ENCODE assay signal across 30 cellular contexts in genomic region chr9:82988488-82988887, GRCh38.
"Had no signal": no experiment of that assay in that cellular context is flagged by ENCODE, and none has a peak within 500 bp of the region (broad histone marks: within the 10 kb centered on the region; RNA-seq: fewer than 3 reads in every experiment).

No MANE protein-coding gene starts in this region.

- H3K27ac Mint-ChIP-seq: activated CD4-positive, alpha-beta T cell treated with anti-CD3 and anti-CD28 coated beads, Interleukin-2, amount 10 ng/mL, durations not matched to agents 24 days and 14 days; activated CD8-positive, alpha-beta T cell treated with anti-CD3 and anti-CD28 coated beads for 36 hours; activated naive CD8-positive, alpha-beta T cell treated with anti-CD3 and anti-CD28 coated beads for 36 hours; activated T-cell treated with anti-CD3 and anti-CD28 coated beads, Interleukin-2, amount 50 U/mL, for 72 hours; activated T-helper 17 cell treated with anti-CD3 and anti-CD28 coated beads, Interleukin-2, amount 50 U/mL, for 72 hours had no signal

- H3K4me3 Mint-ChIP-seq: activated CD4-positive, alpha-beta T cell treated with anti-CD3 and anti-CD28 coated beads, Interleukin-2, amount 10 ng/mL, durations not matched to agents 24 days and 14 days; activated CD8-positive, alpha-beta T cell treated with anti-CD3 and anti-CD28 coated beads for 36 hours; activated naive CD8-positive, alpha-beta T cell treated with anti-CD3 and anti-CD28 coated beads for 36 hours; activated T-cell treated with anti-CD3 and anti-CD28 coated beads, Interleukin-2, amount 50 U/mL, for 72 hours; activated T-helper 17 cell treated with anti-CD3 and anti-CD28 coated beads, Interleukin-2, amount 50 U/mL, for 72 hours had no signal

- H3K36me3 Mint-ChIP-seq: activated naive CD8-positive, alpha-beta T cell treated with anti-CD3 and anti-CD28 coated beads for 36 hours had no signal

- H3K27me3 ChIP-seq: brain microvascular endothelial cell, MG63 had no signal

- H2AFZ ChIP-seq: PC-9 had no signal

- H3K4me3 ChIP-seq: MG63, PC-9 had no signal

- DNase-seq: activated CD4-positive, alpha-beta T cell treated with anti-CD3 and anti-CD28 coated beads, Interleukin-2, amount 10 ng/mL, durations not matched to agents 24 days and 14 days; activated CD4-positive, alpha-beta T cell treated with anti-CD3 and anti-CD28 coated beads, Interleukin-2, amount 50 U/mL, for 4 hours; activated CD8-positive, alpha-beta T cell treated with anti-CD3 and anti-CD28 coated beads for 36 hours; activated effector memory CD4-positive, alpha-beta T cell treated with anti-CD3 and anti-CD28 coated beads, Interleukin-2, amount 50 U/mL, for 16 hours; activated naive CD4-positive, alpha-beta T cell; activated naive CD4-positive, alpha-beta T cell treated with anti-CD3 and anti-CD28 coated beads, Interleukin-2, amount 50 U/mL, for 16 hours; activated naive CD8-positive, alpha-beta T cell treated with anti-CD3 and anti-CD28 coated beads for 36 hours; activated T-cell treated with anti-CD3 and anti-CD28 coated beads, Interleukin-2, amount 50 U/mL, for 1 hour; activated T-cell treated with anti-CD3 and anti-CD28 coated beads, Interleukin-2, amount 50 U/mL, for 72 hours; amniotic stem cell; aorta; brain microvascular endothelial cell; central memory CD4-positive, alpha-beta T cell; MG63; MV-4-11; NCI-H1092; NCI-H1436 treated with DMSO at 0.1 percent for 48 hours; NCI-H1694 treated with DMSO at 0.1 percent for 48 hours; NCI-H2029; NCI-H345; NCI-H524 treated with DMSO at 0.1 percent for 48 hours; NK-92 treated with Interleukin-12 subunit alpha and Interleukin-12 subunit beta, amount 100 ng/mL, for 24 hours; PC-9; SIG-M5; T1000 had no signal

- H3K9me3 Mint-ChIP-seq: activated CD4-positive, alpha-beta T cell treated with anti-CD3 and anti-CD28 coated beads, Interleukin-2, amount 10 ng/mL, durations not matched to agents 24 days and 14 days; activated CD8-positive, alpha-beta T cell treated with anti-CD3 and anti-CD28 coated beads for 36 hours; activated naive CD8-positive, alpha-beta T cell treated with anti-CD3 and anti-CD28 coated beads for 36 hours; activated T-cell treated with anti-CD3 and anti-CD28 coated beads, Interleukin-2, amount 50 U/mL, for 72 hours had no signal

- H3K36me3 ChIP-seq: brain microvascular endothelial cell, MG63, WERI-Rb-1 had no signal

- H3K4me2 ChIP-seq: PC-9 had no signal

- FAIRE-seq: RCC 7860 had no signal

- H3K27me3 Mint-ChIP-seq: activated CD4-positive, alpha-beta T cell treated with anti-CD3 and anti-CD28 coated beads, Interleukin-2, amount 10 ng/mL, durations not matched to agents 24 days and 14 days; activated CD8-positive, alpha-beta T cell treated with anti-CD3 and anti-CD28 coated beads for 36 hours; activated T-helper 17 cell treated with anti-CD3 and anti-CD28 coated beads, Interleukin-2, amount 50 U/mL, for 72 hours had no signal

- H3K9me3 ChIP-seq: MG63 had no signal

- H3K27ac ChIP-seq: brain microvascular endothelial cell, PC-9, RWPE1, WERI-Rb-1 had no signal

- H3K4me1 Mint-ChIP-seq: activated CD4-positive, alpha-beta T cell treated with anti-CD3 and anti-CD28 coated beads, Interleukin-2, amount 10 ng/mL, durations not matched to agents 24 days and 14 days; activated naive CD8-positive, alpha-beta T cell treated with anti-CD3 and anti-CD28 coated beads for 36 hours; activated T-helper 17 cell treated with anti-CD3 and anti-CD28 coated beads, Interleukin-2, amount 50 U/mL, for 72 hours had no signal

- ATAC-seq: activated CD8-positive, alpha-beta T cell treated with anti-CD3 and anti-CD28 coated beads for 36 hours; activated T-cell treated with anti-CD3 and anti-CD28 coated beads, Interleukin-2, amount 50 U/mL, for 72 hours; activated T-helper 17 cell treated with anti-CD3 and anti-CD28 coated beads, Interleukin-2, amount 50 U/mL, for 72 hours; Right ventricle myocardium inferior had no signal
